In genomic region chr12:114799574-114800487, GRCh38 we compare ENCODE assay signal across 2 cellular contexts.
TF ChIP-seq lines count a peak whose summit lies in the region.

No MANE protein-coding gene starts in this region.

TF ChIP-seq in HEK293, 187 proteins besides CTCF, POLR2A, EP300 and RAD21 (continued from another document):
- TF ChIP-seq ZNF341 (tag by site-specific recombination; IDR thresholded peaks at IDR 0.05; ENCODE audit: low read depth) (no peak), TRIM28 (IDR thresholded peaks at IDR 0.05; ENCODE audit: borderline replicate concordance, low read length) (no peak)
- TF ChIP-seq, protein P1, sequence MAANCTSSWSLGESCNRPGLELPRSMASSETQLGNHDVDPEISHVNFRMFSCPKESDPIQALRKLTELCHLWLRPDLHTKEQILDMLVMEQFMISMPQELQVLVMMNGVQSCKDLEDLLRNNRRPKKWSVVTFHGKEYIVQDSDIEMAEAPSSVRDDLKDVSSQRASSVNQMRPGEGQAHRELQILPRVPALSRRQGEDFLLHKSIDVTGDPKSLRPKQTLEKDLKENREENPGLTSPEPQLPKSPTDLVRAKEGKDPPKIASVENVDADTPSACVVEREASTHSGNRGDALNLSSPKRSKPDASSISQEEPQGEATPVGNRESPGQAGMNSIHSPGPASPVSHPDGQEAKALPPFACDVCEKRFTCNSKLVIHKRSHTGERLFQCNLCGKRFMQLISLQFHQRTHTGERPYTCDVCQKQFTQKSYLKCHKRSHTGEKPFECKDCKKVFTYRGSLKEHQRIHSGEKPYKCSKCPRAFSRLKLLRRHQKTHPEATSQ (tag by site-specific recombination; IDR thresholded peaks at IDR 0.05), result no peak

TF ChIP-seq in HepG2, 621 proteins besides CTCF, POLR2A, EP300 and RAD21 (continued from another document and continues in another):
- peak; percentile 96; the same call in 1 of the 2 replicates for TF ChIP-seq NFKBIZ (CRISPR knock-in tag; IDR thresholded peaks at IDR 0.05)
- peak; percentile 57; the same call in 1 of the 2 replicates for TF ChIP-seq THAP9 (CRISPR knock-in tag; IDR thresholded peaks at IDR 0.05; ENCODE audit: borderline replicate concordance)
- TF ChIP-seq DRAP1 (CRISPR knock-in tag; IDR thresholded peaks at IDR 0.05), result peak; percentile 64
- TF ChIP-seq, protein P2, sequence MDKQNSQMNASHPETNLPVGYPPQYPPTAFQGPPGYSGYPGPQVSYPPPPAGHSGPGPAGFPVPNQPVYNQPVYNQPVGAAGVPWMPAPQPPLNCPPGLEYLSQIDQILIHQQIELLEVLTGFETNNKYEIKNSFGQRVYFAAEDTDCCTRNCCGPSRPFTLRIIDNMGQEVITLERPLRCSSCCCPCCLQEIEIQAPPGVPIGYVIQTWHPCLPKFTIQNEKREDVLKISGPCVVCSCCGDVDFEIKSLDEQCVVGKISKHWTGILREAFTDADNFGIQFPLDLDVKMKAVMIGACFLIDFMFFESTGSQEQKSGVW (CRISPR knock-in tag; IDR thresholded peaks at IDR 0.05; ENCODE audit: borderline replicate concordance), result no peak
- TF ChIP-seq ATF6 (CRISPR knock-in tag; conservative IDR thresholded peaks at IDR 0.05), result no peak
- TF ChIP-seq STAT6 (CRISPR knock-in tag; IDR thresholded peaks at IDR 0.05; ENCODE audit: borderline replicate concordance), result peak; percentile 65; the same call in 1 of the 2 replicates
- peak; percentile 86; the same call in 1 of the 2 replicates for TF ChIP-seq JDP2 (CRISPR knock-in tag; IDR thresholded peaks at IDR 0.05; ENCODE audit: borderline replicate concordance)
- TF ChIP-seq KDM3A (CRISPR knock-in tag; IDR thresholded peaks at IDR 0.05; ENCODE audit: low read depth), result peak; percentile 98
- TF ChIP-seq, protein P3, sequence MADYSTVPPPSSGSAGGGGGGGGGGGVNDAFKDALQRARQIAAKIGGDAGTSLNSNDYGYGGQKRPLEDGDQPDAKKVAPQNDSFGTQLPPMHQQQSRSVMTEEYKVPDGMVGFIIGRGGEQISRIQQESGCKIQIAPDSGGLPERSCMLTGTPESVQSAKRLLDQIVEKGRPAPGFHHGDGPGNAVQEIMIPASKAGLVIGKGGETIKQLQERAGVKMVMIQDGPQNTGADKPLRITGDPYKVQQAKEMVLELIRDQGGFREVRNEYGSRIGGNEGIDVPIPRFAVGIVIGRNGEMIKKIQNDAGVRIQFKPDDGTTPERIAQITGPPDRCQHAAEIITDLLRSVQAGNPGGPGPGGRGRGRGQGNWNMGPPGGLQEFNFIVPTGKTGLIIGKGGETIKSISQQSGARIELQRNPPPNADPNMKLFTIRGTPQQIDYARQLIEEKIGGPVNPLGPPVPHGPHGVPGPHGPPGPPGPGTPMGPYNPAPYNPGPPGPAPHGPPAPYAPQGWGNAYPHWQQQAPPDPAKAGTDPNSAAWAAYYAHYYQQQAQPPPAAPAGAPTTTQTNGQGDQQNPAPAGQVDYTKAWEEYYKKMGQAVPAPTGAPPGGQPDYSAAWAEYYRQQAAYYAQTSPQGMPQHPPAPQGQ (CRISPR knock-in tag; IDR thresholded peaks at IDR 0.05; ENCODE audit: borderline replicate concordance), result 0 out of 2 replicates have a peak, but pooled peaks have one; percentile 23
- TF ChIP-seq ZNF670 (CRISPR knock-in tag; IDR thresholded peaks at IDR 0.05; ENCODE audit: borderline replicate concordance), result 0 out of 2 replicates have a peak, but pooled peaks have one; percentile 41
- 0 out of 2 replicates have a peak, but pooled peaks have one; percentile 65 for TF ChIP-seq SNAPC4 (CRISPR knock-in tag; IDR thresholded peaks at IDR 0.05)
- no peak for TF ChIP-seq EED (CRISPR knock-in tag; IDR thresholded peaks at IDR 0.05)
- TF ChIP-seq BRCA1 (CRISPR knock-in tag; IDR thresholded peaks at IDR 0.05), result peak; percentile 42; the same call in 1 of the 2 replicates
- no peak; the same call in 1 of the 2 replicates for TF ChIP-seq LCORL (IDR thresholded peaks at IDR 0.05)
- TF ChIP-seq LCORL (CRISPR knock-in tag; IDR thresholded peaks at IDR 0.05), result peak; percentile 93
- peak; percentile 77; the same call in 1 of the 2 replicates for TF ChIP-seq ZIK1 (CRISPR knock-in tag; IDR thresholded peaks at IDR 0.05; ENCODE audit: borderline replicate concordance, low read depth)
- no peak for TF ChIP-seq GPBP1L1 (CRISPR knock-in tag; IDR thresholded peaks at IDR 0.05)
- TF ChIP-seq MED1 (CRISPR knock-in tag; IDR thresholded peaks at IDR 0.05), result peak; percentile 98
- TF ChIP-seq ZNF329 (CRISPR knock-in tag; IDR thresholded peaks at IDR 0.05; ENCODE audit: low read depth), result peak; percentile 53; the same call in 1 of the 2 replicates
- no peak for TF ChIP-seq ZNF235 (CRISPR knock-in tag; IDR thresholded peaks at IDR 0.05; ENCODE audit: borderline replicate concordance)
- peak; percentile 36; the same call in 1 of the 2 replicates for TF ChIP-seq BRD4 (CRISPR knock-in tag; IDR thresholded peaks at IDR 0.05)
- no peak for TF ChIP-seq ZBTB14 (CRISPR knock-in tag; IDR thresholded peaks at IDR 0.05)
- TF ChIP-seq ZNF557 (CRISPR knock-in tag; IDR thresholded peaks at IDR 0.05), result 0 out of 2 replicates have a peak, but pooled peaks have one; percentile 60
- TF ChIP-seq CEBPZ (IDR thresholded peaks at IDR 0.05; ENCODE audit: low read length), result no peak
- TF ChIP-seq XBP1 (CRISPR knock-in tag; IDR thresholded peaks at IDR 0.05), result no peak
